7 cellular contexts compared by ENCODE assay signal in genomic region chr6:14117158-14118090, GRCh38. TPM values are rescaled to one million over a fixed set of nuclear protein-coding genes. Genes with fewer than 3 reads are reported as not detected.
DNase-seq lines count a peak whose midpoint lies in the region; TF ChIP-seq lines count a peak whose summit lies in the region.

CD83 (plus strand) TSS chr6:14117772; CDS start chr6:14117812, 40 bp downstream.

- H3K27me3 ChIP-seq in WERI-Rb-1 (ENCODE audit: insufficient read depth, low read depth, severe bottlenecking) (no peaks in the 10 kb centered on the region), mammary epithelial cell (ENCODE audit: insufficient read depth, low read length) (no peaks in the 10 kb centered on the region)

- no TSS peak for BruUV-seq in mammary epithelial cell (replicated peaks; lab: Mats Ljungman, UMichigan)

- peak; percentile 18 for TF ChIP-seq CTCF in GM13976 (IDR thresholded peaks at IDR 0.05; ENCODE audit: borderline replicate concordance, control extremely low read depth, extremely low read depth, insufficient read depth, missing control alignments)
- no peak for TF ChIP-seq CTCF in HFF-Myc (IDR thresholded peaks at IDR 0.05; ENCODE audit: low read depth, low read length, missing control alignments)
- TF ChIP-seq CTCF in WERI-Rb-1 (IDR thresholded peaks at IDR 0.05; ENCODE audit: low read depth, low read length), result peak; percentile 75
- peak in 1 of 2 donors; percentile 32 for TF ChIP-seq CTCF in mammary epithelial cell (conservative IDR thresholded peaks at IDR 0.05 in 1 of 2, IDR thresholded peaks at IDR 0.05 in 1 of 2; ENCODE audit: extremely low read depth in 1 of 2, insufficient read depth in 1 of 2, low read depth in 1 of 2, low read length in 2 of 2)

- H3K9me3 ChIP-seq in WERI-Rb-1 (ENCODE audit: severe bottlenecking), result no peaks in the 10 kb centered on the region
- H3K9me3 ChIP-seq in mammary epithelial cell (replicated peaks; ENCODE audit: insufficient read depth, low read length), result no peaks in the 10 kb centered on the region

- CTCF ChIA-PET in mammary epithelial cell (lab: Charles Lee; ENCODE audit: low non-redundant PET), result no interaction called here

- intact Hi-C loops in mammary epithelial cell (cut with micrococcal nuclease), result no loop called here

- peaks cover 5% of the 10 kb centered on the region for H3K4me1 ChIP-seq in mammary epithelial cell (ENCODE audit: insufficient read depth, low read length)

- peak within 1 kb of the TSS; percentile 96 for H3K4me2 ChIP-seq in mammary epithelial cell (ENCODE audit: insufficient read depth, low read depth, low read length)

- peak within 1 kb of the TSS; percentile 100 for H2AFZ ChIP-seq in mammary epithelial cell (ENCODE audit: low read depth, low read length)

- H3K27ac ChIP-seq in WERI-Rb-1, result peak within 1 kb of the TSS; percentile 57
- no peak within 1 kb of the TSS for H3K27ac ChIP-seq in mammary epithelial cell (ENCODE audit: insufficient read depth, low read depth, low read length)

- peak within 1 kb of the TSS; percentile 57 for H3K4me3 ChIP-seq in HFF-Myc (replicated peaks; ENCODE audit: low read depth, low read length)
- H3K4me3 ChIP-seq in WERI-Rb-1 (ENCODE audit: low read depth, low read length), result peak within 1 kb of the TSS; percentile 94
- peak within 1 kb of the TSS; percentile 59 to 71 (median 59) for H3K4me3 ChIP-seq in mammary epithelial cell (replicated peaks in 1 of 3; ENCODE audit: insufficient read depth in 1 of 3, low read depth in 2 of 3, low read length in 3 of 3)

- DNase-seq in GM13976 (ENCODE audit: low spot score), result peak; percentile 93
- DNase-seq in HFF-Myc (ENCODE audit: extremely low read depth, low read depth), result no peak
- DNase-seq in NCI-H1048 (lab: John Stamatoyannopoulos, UW), result peak; percentile 34
- DNase-seq in WERI-Rb-1, result peak; percentile 79
- peak; percentile 73 for DNase-seq in mammary epithelial cell
- DNase-seq in islet precursor cell, result peak; percentile 80
- peak; percentile 85 for DNase-seq in stimulated activated CD4-positive, alpha-beta T cell treated with anti-CD3 and anti-CD28 coated beads, Interleukin-15, amount 100 ng/mL, for 24 hours

- peak within 1 kb of the TSS; percentile 47 for H3K9ac ChIP-seq in mammary epithelial cell (ENCODE audit: insufficient read depth, low read length)

- dilution Hi-C loops in mammary epithelial cell (cut with HindIII; ENCODE audit: low sequenced_read_pairs), result no loop called here

- H4K20me1 ChIP-seq in mammary epithelial cell (ENCODE audit: insufficient read depth, low read length), result no peaks in the 10 kb centered on the region

- H3K36me3 ChIP-seq in WERI-Rb-1 (peaks cover 5% of the 10 kb centered on the region; the same call in 1 of the 2 replicates), mammary epithelial cell (ENCODE audit: insufficient read depth, low read length) (no peaks in the 10 kb centered on the region)

- 4% methylated on average over 30 of the region's 106 CpGs for WGBS in mammary epithelial cell (ENCODE audit: low coverage, missing lambda C conversion rate)

- no peaks in the 10 kb centered on the region for H3K79me2 ChIP-seq in mammary epithelial cell (ENCODE audit: insufficient read depth, low read length)

- in situ Hi-C loops in GM13976 (cut with MboI; ENCODE audit: low sequenced_read_pairs, unreplicated experiment), result no loop called here
- in situ Hi-C loops in mammary epithelial cell (cut with MboI; ENCODE audit: low sequenced_read_pairs in 2 of 2), result no loop called here

RNA-seq across cellular contexts. Expression of gene CD83, which starts in this region (rescaled TPM):
- total RNA-seq in mammary epithelial cell, result 1 to 10 TPM in 1 of 2 donors, under 1 TPM in 1; 0.83 to 4.4 TPM
- 1.9 TPM for polyA plus RNA-seq in mammary epithelial cell
- polyA minus RNA-seq in mammary epithelial cell, result 1.8 TPM
